1 cellular context compared by ENCODE assay signal in the genomic region with DNA sequence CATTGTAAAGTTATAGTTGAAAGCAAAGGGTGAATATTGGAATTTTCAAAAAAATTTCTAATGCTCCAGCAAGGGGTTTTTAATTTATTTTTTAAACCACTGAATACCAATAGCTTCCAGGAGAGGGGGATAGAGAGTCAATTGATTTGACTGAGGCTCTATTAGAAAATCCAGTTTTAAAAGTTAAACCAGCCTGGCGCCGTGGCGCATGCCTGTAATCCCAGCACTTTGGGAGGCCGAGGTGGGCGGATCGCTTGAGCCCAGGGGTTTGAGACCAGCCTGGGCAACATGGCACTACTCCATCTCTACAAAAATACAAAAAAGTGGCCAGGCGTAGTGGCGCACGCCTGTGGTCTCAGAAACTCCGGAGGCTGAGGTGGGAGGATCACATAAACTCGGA.
TF ChIP-seq lines count a peak whose summit lies in the region.

No MANE protein-coding gene starts in this region.

TF ChIP-seq in GM23338, 12 proteins besides CTCF, POLR2A, EP300 and RAD21 (continued from another document):
- TF ChIP-seq, protein P1, sequence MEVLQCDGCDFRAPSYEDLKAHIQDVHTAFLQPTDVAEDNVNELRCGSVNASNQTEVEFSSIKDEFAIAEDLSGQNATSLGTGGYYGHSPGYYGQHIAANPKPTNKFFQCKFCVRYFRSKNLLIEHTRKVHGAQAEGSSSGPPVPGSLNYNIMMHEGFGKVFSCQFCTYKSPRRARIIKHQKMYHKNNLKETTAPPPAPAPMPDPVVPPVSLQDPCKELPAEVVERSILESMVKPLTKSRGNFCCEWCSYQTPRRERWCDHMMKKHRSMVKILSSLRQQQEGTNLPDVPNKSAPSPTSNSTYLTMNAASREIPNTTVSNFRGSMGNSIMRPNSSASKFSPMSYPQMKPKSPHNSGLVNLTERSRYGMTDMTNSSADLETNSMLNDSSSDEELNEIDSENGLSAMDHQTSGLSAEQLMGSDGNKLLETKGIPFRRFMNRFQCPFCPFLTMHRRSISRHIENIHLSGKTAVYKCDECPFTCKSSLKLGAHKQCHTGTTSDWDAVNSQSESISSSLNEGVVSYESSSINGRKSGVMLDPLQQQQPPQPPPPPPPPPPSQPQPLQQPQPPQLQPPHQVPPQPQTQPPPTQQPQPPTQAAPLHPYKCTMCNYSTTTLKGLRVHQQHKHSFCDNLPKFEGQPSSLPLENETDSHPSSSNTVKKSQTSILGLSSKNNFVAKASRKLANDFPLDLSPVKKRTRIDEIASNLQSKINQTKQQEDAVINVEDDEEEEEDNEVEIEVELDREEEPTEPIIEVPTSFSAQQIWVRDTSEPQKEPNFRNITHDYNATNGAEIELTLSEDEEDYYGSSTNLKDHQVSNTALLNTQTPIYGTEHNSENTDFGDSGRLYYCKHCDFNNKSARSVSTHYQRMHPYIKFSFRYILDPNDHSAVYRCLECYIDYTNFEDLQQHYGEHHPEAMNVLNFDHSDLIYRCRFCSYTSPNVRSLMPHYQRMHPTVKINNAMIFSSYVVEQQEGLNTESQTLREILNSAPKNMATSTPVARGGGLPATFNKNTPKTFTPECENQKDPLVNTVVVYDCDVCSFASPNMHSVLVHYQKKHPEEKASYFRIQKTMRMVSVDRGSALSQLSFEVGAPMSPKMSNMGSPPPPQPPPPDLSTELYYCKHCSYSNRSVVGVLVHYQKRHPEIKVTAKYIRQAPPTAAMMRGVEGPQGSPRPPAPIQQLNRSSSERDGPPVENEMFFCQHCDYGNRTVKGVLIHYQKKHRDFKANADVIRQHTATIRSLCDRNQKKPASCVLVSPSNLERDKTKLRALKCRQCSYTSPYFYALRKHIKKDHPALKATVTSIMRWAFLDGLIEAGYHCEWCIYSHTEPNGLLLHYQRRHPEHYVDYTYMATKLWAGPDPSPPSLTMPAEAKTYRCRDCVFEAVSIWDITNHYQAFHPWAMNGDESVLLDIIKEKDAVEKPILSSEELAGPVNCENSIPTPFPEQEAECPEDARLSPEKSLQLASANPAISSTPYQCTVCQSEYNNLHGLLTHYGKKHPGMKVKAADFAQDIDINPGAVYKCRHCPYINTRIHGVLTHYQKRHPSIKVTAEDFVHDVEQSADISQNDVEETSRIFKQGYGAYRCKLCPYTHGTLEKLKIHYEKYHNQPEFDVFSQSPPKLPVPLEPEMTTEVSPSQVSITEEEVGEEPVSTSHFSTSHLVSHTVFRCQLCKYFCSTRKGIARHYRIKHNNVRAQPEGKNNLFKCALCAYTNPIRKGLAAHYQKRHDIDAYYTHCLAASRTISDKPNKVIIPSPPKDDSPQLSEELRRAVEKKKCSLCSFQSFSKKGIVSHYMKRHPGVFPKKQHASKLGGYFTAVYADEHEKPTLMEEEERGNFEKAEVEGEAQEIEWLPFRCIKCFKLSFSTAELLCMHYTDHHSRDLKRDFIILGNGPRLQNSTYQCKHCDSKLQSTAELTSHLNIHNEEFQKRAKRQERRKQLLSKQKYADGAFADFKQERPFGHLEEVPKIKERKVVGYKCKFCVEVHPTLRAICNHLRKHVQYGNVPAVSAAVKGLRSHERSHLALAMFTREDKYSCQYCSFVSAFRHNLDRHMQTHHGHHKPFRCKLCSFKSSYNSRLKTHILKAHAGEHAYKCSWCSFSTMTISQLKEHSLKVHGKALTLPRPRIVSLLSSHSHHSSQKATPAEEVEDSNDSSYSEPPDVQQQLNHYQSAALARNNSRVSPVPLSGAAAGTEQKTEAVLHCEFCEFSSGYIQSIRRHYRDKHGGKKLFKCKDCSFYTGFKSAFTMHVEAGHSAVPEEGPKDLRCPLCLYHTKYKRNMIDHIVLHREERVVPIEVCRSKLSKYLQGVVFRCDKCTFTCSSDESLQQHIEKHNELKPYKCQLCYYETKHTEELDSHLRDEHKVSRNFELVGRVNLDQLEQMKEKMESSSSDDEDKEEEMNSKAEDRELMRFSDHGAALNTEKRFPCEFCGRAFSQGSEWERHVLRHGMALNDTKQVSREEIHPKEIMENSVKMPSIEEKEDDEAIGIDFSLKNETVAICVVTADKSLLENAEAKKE (CRISPR knock-in tag; IDR thresholded peaks at IDR 0.05), result no peak
- TF ChIP-seq EZH2phosphoT487 (IDR thresholded peaks at IDR 0.05; ENCODE audit: unreplicated experiment) (no peak), POLR2AphosphoS5 (IDR thresholded peaks at IDR 0.05; ENCODE audit: low read depth) (no peak), ZNF331 (CRISPR knock-in tag; IDR thresholded peaks at IDR 0.05; ENCODE audit: low read depth) (no peak), JUNB (IDR thresholded peaks at IDR 0.05; ENCODE audit: unreplicated experiment) (no peak), EZH2 (IDR thresholded peaks at IDR 0.05; ENCODE audit: low read depth, unreplicated experiment) (no peak), NANOG (IDR thresholded peaks at IDR 0.05; ENCODE audit: borderline replicate concordance) (no peak), ZNF114 (CRISPR knock-in tag; IDR thresholded peaks at IDR 0.05) (no peak), STAT1 (IDR thresholded peaks at IDR 0.05; ENCODE audit: unreplicated experiment) (no peak)
